ENCODE assay signal across 1 cellular context in the genomic region with DNA sequence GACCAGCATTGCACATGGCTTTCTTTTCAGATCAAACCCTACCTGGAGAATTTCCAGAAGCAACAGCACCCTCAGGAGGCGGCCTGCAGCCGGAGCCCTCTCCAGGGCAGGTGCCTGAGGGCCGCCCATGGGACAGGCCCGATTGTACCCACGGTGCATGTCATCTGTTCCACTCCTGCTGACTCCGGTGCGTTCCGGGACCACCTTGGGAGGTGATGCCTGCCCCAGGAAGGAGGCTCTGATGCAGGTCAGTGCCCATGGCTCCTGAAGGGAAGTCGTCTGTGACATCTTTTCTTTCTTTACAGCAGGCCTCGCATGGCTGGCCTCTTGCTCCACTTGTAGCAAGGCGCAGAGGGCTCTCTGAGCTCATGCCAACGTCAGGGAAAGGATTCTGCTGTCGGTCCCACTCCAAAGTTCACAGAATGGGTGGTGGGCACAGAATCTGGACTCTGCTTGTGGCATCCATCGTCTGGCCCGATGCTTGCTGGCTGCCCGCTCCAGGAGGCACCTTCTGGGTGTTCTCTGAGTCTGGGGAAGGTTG.
TF ChIP-seq lines count a peak whose summit lies in the region.

No MANE protein-coding gene starts in this region.

TF ChIP-seq in HCT116, 20 proteins besides CTCF, POLR2A, EP300 and RAD21 (continued from another document):
- TF ChIP-seq MAX (IDR thresholded peaks at IDR 0.05) (no peak), SRF (IDR thresholded peaks at IDR 0.05; ENCODE audit: low read depth) (no peak), CEBPB (IDR thresholded peaks at IDR 0.05; ENCODE audit: low read depth) (no peak), EZH2 (IDR thresholded peaks at IDR 0.05) (no peak), EGR1 (IDR thresholded peaks at IDR 0.05; ENCODE audit: low read depth) (no peak), POLR2AphosphoS5 (IDR thresholded peaks at IDR 0.05; ENCODE audit: low read depth, low read length) (no peak), ZNF274 (IDR thresholded peaks at IDR 0.05; ENCODE audit: low read depth, low read length) (no peak)
- TF ChIP-seq, protein P1, sequence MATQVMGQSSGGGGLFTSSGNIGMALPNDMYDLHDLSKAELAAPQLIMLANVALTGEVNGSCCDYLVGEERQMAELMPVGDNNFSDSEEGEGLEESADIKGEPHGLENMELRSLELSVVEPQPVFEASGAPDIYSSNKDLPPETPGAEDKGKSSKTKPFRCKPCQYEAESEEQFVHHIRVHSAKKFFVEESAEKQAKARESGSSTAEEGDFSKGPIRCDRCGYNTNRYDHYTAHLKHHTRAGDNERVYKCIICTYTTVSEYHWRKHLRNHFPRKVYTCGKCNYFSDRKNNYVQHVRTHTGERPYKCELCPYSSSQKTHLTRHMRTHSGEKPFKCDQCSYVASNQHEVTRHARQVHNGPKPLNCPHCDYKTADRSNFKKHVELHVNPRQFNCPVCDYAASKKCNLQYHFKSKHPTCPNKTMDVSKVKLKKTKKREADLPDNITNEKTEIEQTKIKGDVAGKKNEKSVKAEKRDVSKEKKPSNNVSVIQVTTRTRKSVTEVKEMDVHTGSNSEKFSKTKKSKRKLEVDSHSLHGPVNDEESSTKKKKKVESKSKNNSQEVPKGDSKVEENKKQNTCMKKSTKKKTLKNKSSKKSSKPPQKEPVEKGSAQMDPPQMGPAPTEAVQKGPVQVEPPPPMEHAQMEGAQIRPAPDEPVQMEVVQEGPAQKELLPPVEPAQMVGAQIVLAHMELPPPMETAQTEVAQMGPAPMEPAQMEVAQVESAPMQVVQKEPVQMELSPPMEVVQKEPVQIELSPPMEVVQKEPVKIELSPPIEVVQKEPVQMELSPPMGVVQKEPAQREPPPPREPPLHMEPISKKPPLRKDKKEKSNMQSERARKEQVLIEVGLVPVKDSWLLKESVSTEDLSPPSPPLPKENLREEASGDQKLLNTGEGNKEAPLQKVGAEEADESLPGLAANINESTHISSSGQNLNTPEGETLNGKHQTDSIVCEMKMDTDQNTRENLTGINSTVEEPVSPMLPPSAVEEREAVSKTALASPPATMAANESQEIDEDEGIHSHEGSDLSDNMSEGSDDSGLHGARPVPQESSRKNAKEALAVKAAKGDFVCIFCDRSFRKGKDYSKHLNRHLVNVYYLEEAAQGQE (IDR thresholded peaks at IDR 0.05; ENCODE audit: low read depth): no peak
- TF ChIP-seq, protein P2, sequence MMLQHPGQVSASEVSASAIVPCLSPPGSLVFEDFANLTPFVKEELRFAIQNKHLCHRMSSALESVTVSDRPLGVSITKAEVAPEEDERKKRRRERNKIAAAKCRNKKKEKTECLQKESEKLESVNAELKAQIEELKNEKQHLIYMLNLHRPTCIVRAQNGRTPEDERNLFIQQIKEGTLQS (IDR thresholded peaks at IDR 0.05): no peak
